In genomic region chr7:116670409-116671036, GRCh38 we compare ENCODE assay signal across 17 cellular contexts. TPM values are rescaled to one million over a fixed set of nuclear protein-coding genes. Genes with fewer than 3 reads are reported as not detected.
DNase-seq lines count a peak whose midpoint lies in the region; ATAC-seq and TF ChIP-seq lines count a peak whose summit lies in the region.
"Had no signal": no experiment of that assay in that cellular context is flagged by ENCODE, and none has a peak within 500 bp of the region (broad histone marks: within the 10 kb centered on the region; RNA-seq: fewer than 3 reads in every experiment).

No MANE protein-coding gene starts in this region.

- peak overlapping the region; percentile 85 for H3K4me3 Mint-ChIP-seq in progenitor cell of endocrine pancreas (ENCODE audit: low read depth)

- ATAC-seq in HCT116: no peak
- ATAC-seq in Panc1: no peak
- ATAC-seq: right cardiac atrium had no signal

- no peak for TF ChIP-seq RAD21 in HCT116 (IDR thresholded peaks at IDR 0.05; ENCODE audit: low read depth)

- no TSS peak for BruUV-seq in HCT116 (replicated peaks; lab: Mats Ljungman, UMichigan)
- BruUV-seq in Panc1 (replicated peaks; lab: Mats Ljungman, UMichigan): no TSS peak

- no peak for DNase-seq in HCT116 (ENCODE audit: low read depth, low spot score)
- no peak for DNase-seq in Panc1 (ENCODE audit: low read depth, low spot score)
- DNase-seq in epithelial cell of prostate (ENCODE audit: low read depth, low spot score): no peak
- DNase-seq in progenitor cell of endocrine pancreas (ENCODE audit: low spot score, unreplicated experiment): no peak
- no peak for DNase-seq in MV-4-11 (lab: John Stamatoyannopoulos, UW)
- no peak for DNase-seq in GDM1 (lab: John Stamatoyannopoulos, UW)
- no peak for DNase-seq in NCI-H187 (lab: John Stamatoyannopoulos, UW)
- DNase-seq in tibial nerve (ENCODE audit: low spot score in 2 of 2): no peak
- DNase-seq: activated CD4-positive, alpha-beta T cell treated with anti-CD3 and anti-CD28 coated beads for 4 hours; activated naive CD8-positive, alpha-beta T cell treated with anti-CD3 and anti-CD28 coated beads, Interleukin-2, amount 10 ng/mL, durations not matched to agents 7 days and 5 days; KG1; NCI-H1092; nucleus accumbens; right cardiac atrium had no signal

- H3K4me1 ChIP-seq in HCT116 (ENCODE audit: control insufficient read depth in 1 of 2, insufficient read depth in 2 of 2, low read length in 2 of 2) (peaks cover 28 to 42% of the 10 kb centered on the region in 2 experiments), Panc1 (ENCODE audit: control insufficient read depth, insufficient read depth, low read length) (peaks cover 19% of the 10 kb centered on the region), tibial nerve (peaks cover 0 to 37% (median 3%) of the 10 kb centered on the region in 4 donors)

- H3K9me3 Mint-ChIP-seq in progenitor cell of endocrine pancreas (ENCODE audit: low read depth): no peaks in the 10 kb centered on the region
- H3K9me3 Mint-ChIP-seq: activated naive CD8-positive, alpha-beta T cell treated with anti-CD3 and anti-CD28 coated beads, Interleukin-2, amount 10 ng/mL, durations not matched to agents 7 days and 5 days had no signal

- POLR2A ChIA-PET in HCT116 (lab: Charles Lee): interaction anchor here (0.8 to 2.2 kb wide), 4 partner anchors 13 to 42 kb away, joined by 3 to 5 read pairs (median 4); no protein-coding TSS in a partner anchor
- POLR2A ChIA-PET in Panc1 (lab: Charles Lee): interaction anchor here (0.7 to 1.1 kb wide), 3 partner anchors 9 to 55 kb away, joined by 3 to 6 read pairs (median 5); no protein-coding TSS in a partner anchor

- no peaks in the 10 kb centered on the region for H3K27me3 Mint-ChIP-seq in progenitor cell of endocrine pancreas

- no peak overlapping the region for H2AFZ ChIP-seq in HCT116 (ENCODE audit: low read depth, low read length, poor library complexity, severe bottlenecking)

- peaks cover 24% of the 10 kb centered on the region for H3K4me1 Mint-ChIP-seq in progenitor cell of endocrine pancreas (ENCODE audit: low read depth)

- no peaks in the 10 kb centered on the region for H3K36me3 Mint-ChIP-seq in progenitor cell of endocrine pancreas (ENCODE audit: insufficient read depth)
- H3K36me3 Mint-ChIP-seq: activated naive CD8-positive, alpha-beta T cell treated with anti-CD3 and anti-CD28 coated beads, Interleukin-2, amount 10 ng/mL, durations not matched to agents 7 days and 5 days had no signal

- CTCF ChIA-PET in HCT116 (lab: Charles Lee): interaction anchor here (0.7 kb wide), 1 partner anchor 37 kb away, joined by 3 read pairs; no protein-coding TSS in a partner anchor
- CTCF ChIA-PET in Panc1 (lab: Charles Lee): interaction anchor here (0.7 kb wide), 1 partner anchor 116 kb away, joined by 3 read pairs; no protein-coding TSS in a partner anchor

- no peak overlapping the region for H3K27ac Mint-ChIP-seq in progenitor cell of endocrine pancreas
- H3K27ac Mint-ChIP-seq: activated naive CD8-positive, alpha-beta T cell treated with anti-CD3 and anti-CD28 coated beads, Interleukin-2, amount 10 ng/mL, durations not matched to agents 7 days and 5 days had no signal

- RAD21 ChIA-PET in HCT116 (lab: Charles Lee; ENCODE audit: low non-redundant PET in 1 of 2, low total read pairs in 2 of 2, uncharacterized antibody in 2 of 2, unreplicated experiment in 2 of 2): no interaction called here

- WGBS in tibial nerve, 2 donors: 86 to 94% methylated on average over 4 of the region's 4 CpGs

- TF ChIP-seq POLR2A in HCT116 (IDR thresholded peaks at IDR 0.05; ENCODE audit: borderline replicate concordance, extremely low read depth, insufficient read depth, insufficient read length): no peak
- no peak for TF ChIP-seq POLR2A in tibial nerve (IDR thresholded peaks at IDR 0.05)

- peaks cover 46% of the 10 kb centered on the region for H3K79me2 ChIP-seq in HCT116 (ENCODE audit: insufficient read depth, low read length)

- TF ChIP-seq EP300 in tibial nerve (IDR thresholded peaks at IDR 0.05): no peak

- H3K4me3 ChIP-seq in HCT116 (replicated peaks in 1 of 2; ENCODE audit: low read depth in 1 of 2, low read length in 2 of 2): peak overlapping the region in 1 of 2 experiments; percentile 90; a peak in 2 of 4 replicates
- H3K4me3 ChIP-seq in Panc1 (ENCODE audit: low read depth in 2 of 2, low read length in 2 of 2): no peak overlapping the region
- no peak overlapping the region for H3K4me3 ChIP-seq in tibial nerve

- H4K20me1 ChIP-seq in HCT116 (ENCODE audit: insufficient read depth): no peaks in the 10 kb centered on the region

- H3K27ac ChIP-seq in HCT116 (ENCODE audit: low read depth, low read length) (peak overlapping the region; percentile 90; the same call in 1 of the 2 replicates), Panc1 (ENCODE audit: low read length) (peak overlapping the region; percentile 87), epithelial cell of prostate (peak overlapping the region; percentile 91), tibial nerve (peak overlapping the region in 1 of 4 donors; percentile 95)
- H3K27ac ChIP-seq: C4-2B, coronary artery had no signal

- TF ChIP-seq CTCF in HCT116 (IDR thresholded peaks at IDR 0.05 in 2 of 3, conservative IDR thresholded peaks at IDR 0.05 in 1 of 3; ENCODE audit: borderline replicate concordance in 1 of 3, insufficient read depth in 1 of 3, low read depth in 2 of 3, low read length in 2 of 3): no peak
- TF ChIP-seq CTCF in Panc1 (IDR thresholded peaks at IDR 0.05): no peak
- no peak for TF ChIP-seq CTCF in progenitor cell of endocrine pancreas (IDR thresholded peaks at IDR 0.05; ENCODE audit: unreplicated experiment)
- no peak for TF ChIP-seq CTCF in tibial nerve (IDR thresholded peaks at IDR 0.05)

- H3K27me3 ChIP-seq in HCT116 (ENCODE audit: insufficient read depth, low read length) (no peaks in the 10 kb centered on the region), Panc1 (ENCODE audit: control insufficient read depth, insufficient read depth, low read length) (no peaks in the 10 kb centered on the region), tibial nerve (no peaks in the 10 kb centered on the region)
- H3K27me3 ChIP-seq: suprapubic skin had no signal

- in situ Hi-C loops in Panc1 (cut with HindIII; ENCODE audit: low pct_unique_long_range_greater_than_20kb, low sequenced_read_pairs): no loop called here

- H3K9me3 ChIP-seq in HCT116 (ENCODE audit: control insufficient read depth in 1 of 2, insufficient read depth in 1 of 2, low read depth in 1 of 2, low read length in 2 of 2) (peaks cover 0 to 6% of the 10 kb centered on the region in 2 experiments; a peak in 1 of 4 replicates), Panc1 (ENCODE audit: control insufficient read depth, insufficient read depth, low read depth, low read length) (no peaks in the 10 kb centered on the region), tibial nerve (no peaks in the 10 kb centered on the region)
- H3K9me3 ChIP-seq: suprapubic skin had no signal

- H3K9me2 ChIP-seq in HCT116 (ENCODE audit: insufficient read depth): no peaks in the 10 kb centered on the region

- H3K36me3 ChIP-seq in HCT116 (ENCODE audit: control insufficient read depth in 1 of 2, insufficient read depth in 2 of 2, low read length in 2 of 2) (peaks cover 1 to 9% of the 10 kb centered on the region in 2 experiments; a peak in 1 of 4 replicates), Panc1 (ENCODE audit: control insufficient read depth, insufficient read depth, low read length) (peaks cover 3% of the 10 kb centered on the region; the same call in 1 of the 2 replicates), tibial nerve (no peaks in the 10 kb centered on the region)
- H3K36me3 ChIP-seq: suprapubic skin had no signal

- intact Hi-C loops in HCT116 (cut with micrococcal nuclease): loop anchor here (10.0 kb wide), 2 partner anchors 104 to 496 kb away; no protein-coding TSS in a partner anchor
- intact Hi-C loops in Panc1 (cut with micrococcal nuclease; ENCODE audit: unreplicated experiment): loop anchor here (2.0 to 5.0 kb wide), 2 partner anchors 78 to 138 kb away; no protein-coding TSS in a partner anchor

- peak overlapping the region; percentile 94 for H3K9ac ChIP-seq in HCT116 (ENCODE audit: low read length)

- H3K4me2 ChIP-seq in HCT116 (ENCODE audit: low read length): peak overlapping the region; percentile 87

TF ChIP-seq in HCT116, 20 proteins besides CTCF, POLR2A, EP300 and RAD21:
- TF ChIP-seq ATF3 (IDR thresholded peaks at IDR 0.05) (no peak), MAX (IDR thresholded peaks at IDR 0.05) (peak; percentile 34; the same call in 1 of the 2 replicates), SRF (IDR thresholded peaks at IDR 0.05; ENCODE audit: low read depth) (no peak), SP1 (IDR thresholded peaks at IDR 0.05; ENCODE audit: low read depth) (peak; percentile 18; the same call in 1 of the 2 replicates), CEBPB (IDR thresholded peaks at IDR 0.05; ENCODE audit: low read depth) (0 out of 2 replicates have a peak, but pooled peaks have one; percentile 4)
TF ChIP-seq in HCT116: peak in this region for 3.

RNA-seq across cellular contexts. Expression of gene MET, which starts 1.5 kb away (rescaled TPM):
- 200 TPM for total RNA-seq in HCT116 (2021; ENCODE audit: unreplicated experiment)
- polyA plus RNA-seq in HCT116 (2012): 71.3 and 91.7 TPM in 2 replicates
- 103 TPM for total RNA-seq in Panc1 (2021; ENCODE audit: unreplicated experiment)
- polyA plus RNA-seq in Panc1 (2012; ENCODE audit: insufficient read length): 33.7 TPM
- total RNA-seq in progenitor cell of endocrine pancreas: 44.4 and 46.0 TPM in 2 replicates
- total RNA-seq in tibial nerve: 10 to 100 TPM; 22.6 to 49.8 (median 37.1) TPM
- total RNA-seq: activated naive CD8-positive, alpha-beta T cell treated with anti-CD3 and anti-CD28 coated beads, Interleukin-2, amount 10 ng/mL, durations not matched to agents 7 days and 5 days had no signal
